ENCODE assay signal across 14 cellular contexts in the genomic region with DNA sequence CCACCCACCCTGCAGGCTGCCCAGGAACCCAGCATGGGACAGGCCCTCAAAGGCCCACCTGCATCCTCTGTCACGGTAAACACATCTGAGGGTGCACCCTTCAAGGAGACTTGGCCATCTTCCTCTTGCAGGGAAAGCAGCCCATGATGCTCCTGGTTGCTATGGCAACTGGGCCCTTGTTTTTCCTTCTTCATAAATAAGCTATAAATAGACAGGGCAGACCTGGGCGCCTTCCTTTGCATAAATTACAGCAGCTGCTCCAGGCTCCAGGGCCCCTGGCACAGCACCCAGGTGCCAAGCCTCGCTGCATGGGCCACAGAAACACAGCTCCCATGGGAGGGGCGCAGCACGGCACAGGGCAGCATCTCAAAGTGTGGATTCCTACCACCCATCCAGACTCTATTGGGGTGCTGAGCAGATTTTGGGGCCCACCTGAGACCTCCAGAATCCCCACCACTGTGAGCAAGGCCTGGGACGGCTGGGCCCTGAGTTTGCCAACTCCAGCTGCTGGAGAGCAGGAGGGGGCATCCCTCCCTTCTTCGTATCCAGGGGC. TPM values are rescaled to one million over a fixed set of nuclear protein-coding genes. Genes with fewer than 3 reads are reported as not detected.
DNase-seq lines count a peak whose midpoint lies in the region; ATAC-seq and TF ChIP-seq lines count a peak whose summit lies in the region.
"Had no signal": no experiment of that assay in that cellular context is flagged by ENCODE, and none has a peak within 500 bp of the region (broad histone marks: within the 10 kb centered on the region; RNA-seq: fewer than 3 reads in every experiment).

No MANE protein-coding gene starts in this region.

- intact Hi-C loops in CD8-positive, alpha-beta T cell (cut with DNase I, micrococcal nuclease): no loop called here

- no peaks in the 10 kb centered on the region for H3K9me3 ChIP-seq in CD8-positive, alpha-beta T cell (ENCODE audit: low read length)

- no peak for TF ChIP-seq CTCF in CD8-positive, alpha-beta T cell (IDR thresholded peaks at IDR 0.05)

- H3K27ac ChIP-seq in CD8-positive, alpha-beta T cell (ENCODE audit: low read depth, low read length): no peak overlapping the region

- no peak overlapping the region for H3K4me3 Mint-ChIP-seq in CD8-positive, alpha-beta T cell
- H3K4me3 Mint-ChIP-seq: activated naive CD4-positive, alpha-beta T cell treated with anti-CD3 and anti-CD28 coated beads, Interleukin-2, amount 50 U/mL, for 24 hours had no signal

- CTCF ChIA-PET in CD8-positive, alpha-beta T cell (lab: Charles Lee): interaction anchor here (1.0 to 2.0 kb wide), 2 partner anchors 112 to 116 kb away, joined by 3 to 17 read pairs; no protein-coding TSS in a partner anchor

- no peak overlapping the region for H3K4me3 ChIP-seq in CD8-positive, alpha-beta T cell (ENCODE audit: low read depth, low read length)

- H3K36me3 Mint-ChIP-seq in CD8-positive, alpha-beta T cell: no peaks in the 10 kb centered on the region
- H3K36me3 Mint-ChIP-seq: activated naive CD4-positive, alpha-beta T cell treated with anti-CD3 and anti-CD28 coated beads, Interleukin-2, amount 50 U/mL, for 24 hours had no signal

- POLR2A ChIA-PET in CD8-positive, alpha-beta T cell (lab: Charles Lee): no interaction called here

- H3K27me3 ChIP-seq in CD8-positive, alpha-beta T cell (ENCODE audit: insufficient read depth, low read length): no peaks in the 10 kb centered on the region

- H3K36me3 ChIP-seq in CD8-positive, alpha-beta T cell (ENCODE audit: insufficient read depth, low read length): no peaks in the 10 kb centered on the region

- H3K27me3 Mint-ChIP-seq in CD8-positive, alpha-beta T cell (ENCODE audit: low read depth): no peaks in the 10 kb centered on the region

- peaks cover 6% of the 10 kb centered on the region for H3K4me1 Mint-ChIP-seq in CD8-positive, alpha-beta T cell (ENCODE audit: low read depth)
- H3K4me1 Mint-ChIP-seq: activated naive CD4-positive, alpha-beta T cell treated with anti-CD3 and anti-CD28 coated beads, Interleukin-2, amount 50 U/mL, for 24 hours had no signal

- no peak overlapping the region for H3K27ac Mint-ChIP-seq in CD8-positive, alpha-beta T cell
- H3K27ac Mint-ChIP-seq: activated naive CD4-positive, alpha-beta T cell treated with anti-CD3 and anti-CD28 coated beads, Interleukin-2, amount 50 U/mL, for 24 hours had no signal

- H3K4me1 ChIP-seq in CD8-positive, alpha-beta T cell (ENCODE audit: insufficient read depth, low read length): no peaks in the 10 kb centered on the region

- H3K9me3 Mint-ChIP-seq in CD8-positive, alpha-beta T cell: no peaks in the 10 kb centered on the region
- H3K9me3 Mint-ChIP-seq: activated naive CD4-positive, alpha-beta T cell treated with anti-CD3 and anti-CD28 coated beads, Interleukin-2, amount 50 U/mL, for 24 hours had no signal

- DNase-seq in Ammon's horn (ENCODE audit: low spot score) (peak; percentile 21), LHCN-M2 (ENCODE audit: low read depth) (peak; percentile 41), NCI-H2227 treated with DMSO at 0.1 percent for 48 hours (lab: John Stamatoyannopoulos, UW) (peak; percentile 13), dermis blood vessel endothelial cell (peak; percentile 20), ecto neural progenitor cell (ENCODE audit: low spot score) (no peak)
- DNase-seq in CD8-positive, alpha-beta T cell: no peak
- DNase-seq: activated CD4-positive, alpha-beta T cell treated with anti-CD3 and anti-CD28 coated beads, Interleukin-2, amount 50 U/mL, for 4 hours; GDM1; NCI-H82 had no signal

- ATAC-seq in CD8-positive, alpha-beta T cell: no peak
- ATAC-seq in HG02970 (IDR thresholded peaks at IDR 0.05; ENCODE audit: low FRiP score, unreplicated experiment) (no peak), SK-N-SH treated with all-trans-retinoic acid at 6 μM for 48 hours (no peak)

TF ChIP-seq in SK-N-SH treated with all-trans-retinoic acid at 6 μM for 48 hours, 23 proteins besides CTCF, POLR2A, EP300 and RAD21:
- no peak for TF ChIP-seq ZC3H10 (CRISPR knock-in tag; IDR thresholded peaks at IDR 0.05)
- TF ChIP-seq TOX (CRISPR knock-in tag; IDR thresholded peaks at IDR 0.05; ENCODE audit: borderline replicate concordance): no peak
- no peak for TF ChIP-seq BACH2 (CRISPR knock-in tag; IDR thresholded peaks at IDR 0.05; ENCODE audit: borderline replicate concordance)
- no peak for TF ChIP-seq CREB5 (CRISPR knock-in tag; IDR thresholded peaks at IDR 0.05; ENCODE audit: low read depth)
- TF ChIP-seq ISL1 (CRISPR knock-in tag; IDR thresholded peaks at IDR 0.05): no peak
- TF ChIP-seq ZNF565 (CRISPR knock-in tag; conservative IDR thresholded peaks at IDR 0.05; ENCODE audit: low read depth): no peak
- TF ChIP-seq CSRNP3 (CRISPR knock-in tag; IDR thresholded peaks at IDR 0.05): no peak
- TF ChIP-seq, protein P1, sequence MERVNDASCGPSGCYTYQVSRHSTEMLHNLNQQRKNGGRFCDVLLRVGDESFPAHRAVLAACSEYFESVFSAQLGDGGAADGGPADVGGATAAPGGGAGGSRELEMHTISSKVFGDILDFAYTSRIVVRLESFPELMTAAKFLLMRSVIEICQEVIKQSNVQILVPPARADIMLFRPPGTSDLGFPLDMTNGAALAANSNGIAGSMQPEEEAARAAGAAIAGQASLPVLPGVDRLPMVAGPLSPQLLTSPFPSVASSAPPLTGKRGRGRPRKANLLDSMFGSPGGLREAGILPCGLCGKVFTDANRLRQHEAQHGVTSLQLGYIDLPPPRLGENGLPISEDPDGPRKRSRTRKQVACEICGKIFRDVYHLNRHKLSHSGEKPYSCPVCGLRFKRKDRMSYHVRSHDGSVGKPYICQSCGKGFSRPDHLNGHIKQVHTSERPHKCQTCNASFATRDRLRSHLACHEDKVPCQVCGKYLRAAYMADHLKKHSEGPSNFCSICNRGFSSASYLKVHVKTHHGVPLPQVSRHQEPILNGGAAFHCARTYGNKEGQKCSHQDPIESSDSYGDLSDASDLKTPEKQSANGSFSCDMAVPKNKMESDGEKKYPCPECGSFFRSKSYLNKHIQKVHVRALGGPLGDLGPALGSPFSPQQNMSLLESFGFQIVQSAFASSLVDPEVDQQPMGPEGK (CRISPR knock-in tag; IDR thresholded peaks at IDR 0.05; ENCODE audit: borderline replicate concordance): no peak
- no peak for TF ChIP-seq ARNTL (CRISPR knock-in tag; IDR thresholded peaks at IDR 0.05; ENCODE audit: borderline replicate concordance, low read depth)
TF ChIP-seq in SK-N-SH treated with all-trans-retinoic acid at 6 μM for 48 hours: peak in this region for 0.

RNA-seq across cellular contexts. Expression of gene PSMB7, which starts 5.8 kb away (rescaled TPM):
- total RNA-seq in LHCN-M2 (2014; rRNA removed) (240 and 317 TPM in 2 replicates), dermis blood vessel endothelial cell (180 and 183 TPM in 2 replicates)
- polyA plus RNA-seq in LHCN-M2 (2012): 361 TPM
- total RNA-seq in CD8-positive, alpha-beta T cell: 10 to 100 TPM; 71.0 to 71.5 TPM

RNA-seq across cellular contexts. Expression of gene ADGRD2, which starts 29.2 kb away (rescaled TPM):
- total RNA-seq in LHCN-M2 (2014; rRNA removed): not detected in 2 replicates
- not detected for polyA plus RNA-seq in LHCN-M2 (2012)
- not detected in 2 replicates for total RNA-seq in dermis blood vessel endothelial cell
- not detected for total RNA-seq in CD8-positive, alpha-beta T cell
- total RNA-seq: glomerular endothelial cell had no signal
- polyA plus RNA-seq: AG04450 had no signal

Comparison
In these comparisons a context has a peak if more than half of its experiments do, and no peak if none do; other contexts are left out.
1. DNase-seq: peak in Ammon's horn (single experiment), LHCN-M2 (single experiment), NCI-H2227 treated with DMSO at 0.1 percent for 48 hours (single experiment) and dermis blood vessel endothelial cell (single experiment); none in CD8-positive, alpha-beta T cell (0 of 7) and ecto neural progenitor cell (single experiment).